1 cellular context compared by ENCODE assay signal in genomic region chr7:131042269-131043160, GRCh38.
TF ChIP-seq lines count a peak whose summit lies in the region.

No MANE protein-coding gene starts in this region.

TF ChIP-seq in K562, 482 proteins besides CTCF, POLR2A, EP300 and RAD21 (continued from another document):
- TF ChIP-seq NCOA4 (IDR thresholded peaks at IDR 0.05; ENCODE audit: partially characterized antibody), result no peak
- no peak for TF ChIP-seq ZNF280B (CRISPR knock-in tag; IDR thresholded peaks at IDR 0.05)
- TF ChIP-seq ZNF316 (IDR thresholded peaks at IDR 0.05), result peak; percentile 71
- TF ChIP-seq, protein P1, sequence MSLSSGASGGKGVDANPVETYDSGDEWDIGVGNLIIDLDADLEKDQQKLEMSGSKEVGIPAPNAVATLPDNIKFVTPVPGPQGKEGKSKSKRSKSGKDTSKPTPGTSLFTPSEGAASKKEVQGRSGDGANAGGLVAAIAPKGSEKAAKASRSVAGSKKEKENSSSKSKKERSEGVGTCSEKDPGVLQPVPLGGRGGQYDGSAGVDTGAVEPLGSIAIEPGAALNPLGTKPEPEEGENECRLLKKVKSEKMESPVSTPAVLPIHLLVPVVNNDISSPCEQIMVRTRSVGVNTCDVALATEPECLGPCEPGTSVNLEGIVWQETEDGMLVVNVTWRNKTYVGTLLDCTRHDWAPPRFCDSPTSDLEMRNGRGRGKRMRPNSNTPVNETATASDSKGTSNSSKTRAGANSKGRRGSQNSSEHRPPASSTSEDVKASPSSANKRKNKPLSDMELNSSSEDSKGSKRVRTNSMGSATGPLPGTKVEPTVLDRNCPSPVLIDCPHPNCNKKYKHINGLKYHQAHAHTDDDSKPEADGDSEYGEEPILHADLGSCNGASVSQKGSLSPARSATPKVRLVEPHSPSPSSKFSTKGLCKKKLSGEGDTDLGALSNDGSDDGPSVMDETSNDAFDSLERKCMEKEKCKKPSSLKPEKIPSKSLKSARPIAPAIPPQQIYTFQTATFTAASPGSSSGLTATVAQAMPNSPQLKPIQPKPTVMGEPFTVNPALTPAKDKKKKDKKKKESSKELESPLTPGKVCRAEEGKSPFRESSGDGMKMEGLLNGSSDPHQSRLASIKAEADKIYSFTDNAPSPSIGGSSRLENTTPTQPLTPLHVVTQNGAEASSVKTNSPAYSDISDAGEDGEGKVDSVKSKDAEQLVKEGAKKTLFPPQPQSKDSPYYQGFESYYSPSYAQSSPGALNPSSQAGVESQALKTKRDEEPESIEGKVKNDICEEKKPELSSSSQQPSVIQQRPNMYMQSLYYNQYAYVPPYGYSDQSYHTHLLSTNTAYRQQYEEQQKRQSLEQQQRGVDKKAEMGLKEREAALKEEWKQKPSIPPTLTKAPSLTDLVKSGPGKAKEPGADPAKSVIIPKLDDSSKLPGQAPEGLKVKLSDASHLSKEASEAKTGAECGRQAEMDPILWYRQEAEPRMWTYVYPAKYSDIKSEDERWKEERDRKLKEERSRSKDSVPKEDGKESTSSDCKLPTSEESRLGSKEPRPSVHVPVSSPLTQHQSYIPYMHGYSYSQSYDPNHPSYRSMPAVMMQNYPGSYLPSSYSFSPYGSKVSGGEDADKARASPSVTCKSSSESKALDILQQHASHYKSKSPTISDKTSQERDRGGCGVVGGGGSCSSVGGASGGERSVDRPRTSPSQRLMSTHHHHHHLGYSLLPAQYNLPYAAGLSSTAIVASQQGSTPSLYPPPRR (CRISPR knock-in tag; IDR thresholded peaks at IDR 0.05; ENCODE audit: borderline replicate concordance), result no peak
- no peak for TF ChIP-seq ZNF436 (CRISPR knock-in tag; IDR thresholded peaks at IDR 0.05)
- TF ChIP-seq HMBOX1 (IDR thresholded peaks at IDR 0.05), result no peak
- TF ChIP-seq ZEB2 (IDR thresholded peaks at IDR 0.05), result no peak
- TF ChIP-seq ZBTB1 (CRISPR knock-in tag; IDR thresholded peaks at IDR 0.05; ENCODE audit: borderline replicate concordance, low read depth), result no peak
- TF ChIP-seq NR4A1 (CRISPR knock-in tag; IDR thresholded peaks at IDR 0.05), result no peak
- TF ChIP-seq NR4A1 (tag; IDR thresholded peaks at IDR 0.05), result no peak
- TF ChIP-seq ILF3 (IDR thresholded peaks at IDR 0.05; ENCODE audit: borderline replicate concordance), result no peak
- TF ChIP-seq TEAD4 (IDR thresholded peaks at IDR 0.05; ENCODE audit: low read length), result no peak
- TF ChIP-seq TEAD4 (CRISPR knock-in tag; IDR thresholded peaks at IDR 0.05; ENCODE audit: borderline replicate concordance), result no peak
- TF ChIP-seq, protein P2, sequence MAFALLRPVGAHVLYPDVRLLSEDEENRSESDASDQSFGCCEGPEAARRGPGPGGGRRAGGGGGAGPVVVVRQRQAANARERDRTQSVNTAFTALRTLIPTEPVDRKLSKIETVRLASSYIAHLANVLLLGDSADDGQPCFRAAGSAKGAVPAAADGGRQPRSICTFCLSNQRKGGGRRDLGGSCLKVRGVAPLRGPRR (CRISPR knock-in tag; IDR thresholded peaks at IDR 0.05), result no peak
- TF ChIP-seq THRAP3 (IDR thresholded peaks at IDR 0.05; ENCODE audit: borderline replicate concordance), result no peak
- no peak for TF ChIP-seq SPI1 (IDR thresholded peaks at IDR 0.05; ENCODE audit: borderline replicate concordance, low read depth, low read length)
- TF ChIP-seq, protein P3, sequence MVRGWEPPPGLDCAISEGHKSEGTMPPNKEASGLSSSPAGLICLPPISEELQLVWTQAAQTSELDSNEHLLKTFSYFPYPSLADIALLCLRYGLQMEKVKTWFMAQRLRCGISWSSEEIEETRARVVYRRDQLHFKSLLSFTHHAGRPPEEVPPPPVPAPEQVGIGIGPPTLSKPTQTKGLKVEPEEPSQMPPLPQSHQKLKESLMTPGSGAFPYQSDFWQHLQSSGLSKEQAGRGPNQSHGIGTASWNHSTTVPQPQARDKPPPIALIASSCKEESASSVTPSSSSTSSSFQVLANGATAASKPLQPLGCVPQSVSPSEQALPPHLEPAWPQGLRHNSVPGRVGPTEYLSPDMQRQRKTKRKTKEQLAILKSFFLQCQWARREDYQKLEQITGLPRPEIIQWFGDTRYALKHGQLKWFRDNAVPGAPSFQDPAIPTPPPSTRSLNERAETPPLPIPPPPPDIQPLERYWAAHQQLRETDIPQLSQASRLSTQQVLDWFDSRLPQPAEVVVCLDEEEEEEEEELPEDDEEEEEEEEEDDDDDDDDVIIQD (CRISPR knock-in tag; IDR thresholded peaks at IDR 0.05), result no peak
- TF ChIP-seq MAFG (tag; conservative IDR thresholded peaks at IDR 0.05), result peak; percentile 51; the same call in 1 of the 2 replicates
- TF ChIP-seq ZNF174 (CRISPR knock-in tag; IDR thresholded peaks at IDR 0.05), result no peak
